In genomic region chr19:45346449-45346848, GRCh38 we compare ENCODE assay signal across 1 cellular context.
TF ChIP-seq lines count a peak whose summit lies in the region.

No MANE protein-coding gene starts in this region.

TF ChIP-seq in H1, 55 proteins besides CTCF, POLR2A, EP300 and RAD21:
- TF ChIP-seq SIX5 (IDR thresholded peaks at IDR 0.05; ENCODE audit: low read depth, low read length): no peak
- TF ChIP-seq, protein P1, sequence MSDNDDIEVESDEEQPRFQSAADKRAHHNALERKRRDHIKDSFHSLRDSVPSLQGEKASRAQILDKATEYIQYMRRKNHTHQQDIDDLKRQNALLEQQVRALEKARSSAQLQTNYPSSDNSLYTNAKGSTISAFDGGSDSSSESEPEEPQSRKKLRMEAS (IDR thresholded peaks at IDR 0.05): peak; percentile 20; the same call in 1 of the 2 replicates
